1 cellular context compared by ENCODE assay signal in genomic region chr22:23103199-23103954, GRCh38.
TF ChIP-seq lines count a peak whose summit lies in the region.

No MANE protein-coding gene starts in this region.

TF ChIP-seq in HepG2, 621 proteins besides CTCF, POLR2A, EP300 and RAD21:
- TF ChIP-seq, protein P1, sequence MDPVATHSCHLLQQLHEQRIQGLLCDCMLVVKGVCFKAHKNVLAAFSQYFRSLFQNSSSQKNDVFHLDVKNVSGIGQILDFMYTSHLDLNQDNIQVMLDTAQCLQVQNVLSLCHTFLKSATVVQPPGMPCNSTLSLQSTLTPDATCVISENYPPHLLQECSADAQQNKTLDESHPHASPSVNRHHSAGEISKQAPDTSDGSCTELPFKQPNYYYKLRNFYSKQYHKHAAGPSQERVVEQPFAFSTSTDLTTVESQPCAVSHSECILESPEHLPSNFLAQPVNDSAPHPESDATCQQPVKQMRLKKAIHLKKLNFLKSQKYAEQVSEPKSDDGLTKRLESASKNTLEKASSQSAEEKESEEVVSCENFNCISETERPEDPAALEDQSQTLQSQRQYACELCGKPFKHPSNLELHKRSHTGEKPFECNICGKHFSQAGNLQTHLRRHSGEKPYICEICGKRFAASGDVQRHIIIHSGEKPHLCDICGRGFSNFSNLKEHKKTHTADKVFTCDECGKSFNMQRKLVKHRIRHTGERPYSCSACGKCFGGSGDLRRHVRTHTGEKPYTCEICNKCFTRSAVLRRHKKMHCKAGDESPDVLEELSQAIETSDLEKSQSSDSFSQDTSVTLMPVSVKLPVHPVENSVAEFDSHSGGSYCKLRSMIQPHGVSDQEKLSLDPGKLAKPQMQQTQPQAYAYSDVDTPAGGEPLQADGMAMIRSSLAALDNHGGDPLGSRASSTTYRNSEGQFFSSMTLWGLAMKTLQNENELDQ (CRISPR knock-in tag; IDR thresholded peaks at IDR 0.05; ENCODE audit: borderline replicate concordance), result no peak
- TF ChIP-seq ONECUT2 (CRISPR knock-in tag; IDR thresholded peaks at IDR 0.05) (no peak), JUND (CRISPR knock-in tag; IDR thresholded peaks at IDR 0.05) (no peak), STAG1 (CRISPR knock-in tag; IDR thresholded peaks at IDR 0.05) (0 out of 2 replicates have a peak, but pooled peaks have one; percentile 18)
